In genomic region chr1:184051485-184052193, GRCh38 we compare ENCODE assay signal across 1 cellular context.
TF ChIP-seq lines count a peak whose summit lies in the region.

TSEN15 (plus strand) TSS chr1:184051730; CDS start chr1:184051756, 26 bp downstream.

TF ChIP-seq in HepG2, 621 proteins besides CTCF, POLR2A, EP300 and RAD21 (continued from another document and continues in another):
- TF ChIP-seq IRF1 (CRISPR knock-in tag; IDR thresholded peaks at IDR 0.05; ENCODE audit: low read depth), result 0 out of 2 replicates have a peak, but pooled peaks have one; percentile 60
- peak; percentile 46; the same call in 1 of the 2 replicates for TF ChIP-seq ZC3H13 (CRISPR knock-in tag; IDR thresholded peaks at IDR 0.05)
- TF ChIP-seq ZNF441 (CRISPR knock-in tag; IDR thresholded peaks at IDR 0.05; ENCODE audit: borderline replicate concordance), result 0 out of 2 replicates have a peak, but pooled peaks have one; percentile 52
- peak; percentile 45; the same call in 1 of the 2 replicates for TF ChIP-seq ZNF362 (CRISPR knock-in tag; IDR thresholded peaks at IDR 0.05; ENCODE audit: borderline replicate concordance)
- TF ChIP-seq ZNF781 (CRISPR knock-in tag; IDR thresholded peaks at IDR 0.05; ENCODE audit: borderline replicate concordance, not compliant biosample characterization), result peak; percentile 72
- peak; percentile 80 for TF ChIP-seq ZBTB14 (CRISPR knock-in tag; IDR thresholded peaks at IDR 0.05)
- TF ChIP-seq NFIC (IDR thresholded peaks at IDR 0.05; ENCODE audit: low read length), result no peak; the same call in 1 of the 2 replicates
- no peak for TF ChIP-seq ZNF296 (CRISPR knock-in tag; conservative IDR thresholded peaks at IDR 0.05)
- 0 out of 2 replicates have a peak, but pooled peaks have one; percentile 24 for TF ChIP-seq PPARG (CRISPR knock-in tag; conservative IDR thresholded peaks at IDR 0.05)
- TF ChIP-seq MAF1 (CRISPR knock-in tag; IDR thresholded peaks at IDR 0.05; ENCODE audit: borderline replicate concordance), result no peak
- TF ChIP-seq E2F2 (CRISPR knock-in tag; IDR thresholded peaks at IDR 0.05; ENCODE audit: borderline replicate concordance), result peak; percentile 38; the same call in 1 of the 2 replicates
- TF ChIP-seq ZNF468 (CRISPR knock-in tag; IDR thresholded peaks at IDR 0.05), result peak; percentile 84; the same call in 1 of the 2 replicates
- TF ChIP-seq HOXD1 (CRISPR knock-in tag; IDR thresholded peaks at IDR 0.05), result no peak
- 0 out of 2 replicates have a peak, but pooled peaks have one; percentile 32 for TF ChIP-seq CHD2 (IDR thresholded peaks at IDR 0.05; ENCODE audit: low read depth, low read length)
- peak; percentile 86 for TF ChIP-seq MED1 (CRISPR knock-in tag; IDR thresholded peaks at IDR 0.05)
- peak; percentile 94 for TF ChIP-seq ZNF547 (CRISPR knock-in tag; IDR thresholded peaks at IDR 0.05)
- peak; percentile 91 for TF ChIP-seq POLR2G (IDR thresholded peaks at IDR 0.05; ENCODE audit: low read depth, low read length)
- TF ChIP-seq NFKBIZ (CRISPR knock-in tag; IDR thresholded peaks at IDR 0.05), result peak; percentile 86; the same call in 1 of the 2 replicates
- TF ChIP-seq JUND (CRISPR knock-in tag; IDR thresholded peaks at IDR 0.05), result peak; percentile 76
- TF ChIP-seq HES4 (CRISPR knock-in tag; IDR thresholded peaks at IDR 0.05; ENCODE audit: borderline replicate concordance), result peak; percentile 87; the same call in 1 of the 2 replicates
- peak; percentile 36; the same call in 1 of the 2 replicates for TF ChIP-seq SIX4 (CRISPR knock-in tag; IDR thresholded peaks at IDR 0.05)
- TF ChIP-seq ASH2L (IDR thresholded peaks at IDR 0.05; ENCODE audit: insufficient read length, low read depth, low read length), result peak; percentile 95
- TF ChIP-seq ZNF703 (CRISPR knock-in tag; IDR thresholded peaks at IDR 0.05; ENCODE audit: borderline replicate concordance), result peak; percentile 51; the same call in 1 of the 2 replicates
- TF ChIP-seq HOMEZ (CRISPR knock-in tag; IDR thresholded peaks at IDR 0.05; ENCODE audit: low read depth), result no peak
- peak; percentile 58; the same call in 1 of the 2 replicates for TF ChIP-seq HNRNPL (IDR thresholded peaks at IDR 0.05; ENCODE audit: low read depth, low read length)
- TF ChIP-seq ZNF430 (CRISPR knock-in tag; IDR thresholded peaks at IDR 0.05), result peak; percentile 80
- peak; percentile 92 for TF ChIP-seq ZNF639 (CRISPR knock-in tag; conservative IDR thresholded peaks at IDR 0.05)
- TF ChIP-seq SRY (CRISPR knock-in tag; IDR thresholded peaks at IDR 0.05), result peak; percentile 76
- TF ChIP-seq ZNF878 (CRISPR knock-in tag; IDR thresholded peaks at IDR 0.05), result peak; percentile 85; the same call in 1 of the 2 replicates
- peak; percentile 90 for TF ChIP-seq MYC (CRISPR knock-in tag; IDR thresholded peaks at IDR 0.05; ENCODE audit: borderline replicate concordance)
- 0 out of 2 replicates have a peak, but pooled peaks have one; percentile 63 for TF ChIP-seq ELF1 (CRISPR knock-in tag; IDR thresholded peaks at IDR 0.05)
- TF ChIP-seq XRCC5 (optimal IDR thresholded peaks at IDR 0.05; ENCODE audit: low read length), result peak; percentile 96
- TF ChIP-seq ATF4 (CRISPR knock-in tag; IDR thresholded peaks at IDR 0.05), result peak; percentile 92 to 100
- no peak; the same call in 1 of the 2 replicates for TF ChIP-seq PITX1 (CRISPR knock-in tag; IDR thresholded peaks at IDR 0.05)
- no peak; the same call in 1 of the 2 replicates for TF ChIP-seq SNAPC4 (CRISPR knock-in tag; IDR thresholded peaks at IDR 0.05)
- TF ChIP-seq THAP9 (CRISPR knock-in tag; IDR thresholded peaks at IDR 0.05; ENCODE audit: borderline replicate concordance), result peak; percentile 55; the same call in 1 of the 2 replicates
- TF ChIP-seq REL (CRISPR knock-in tag; conservative IDR thresholded peaks at IDR 0.05), result 0 out of 2 replicates have a peak, but pooled peaks have one; percentile 27
- peak; percentile 96; the same call in 1 of the 2 replicates for TF ChIP-seq CBX5 (CRISPR knock-in tag; IDR thresholded peaks at IDR 0.05; ENCODE audit: borderline replicate concordance)
- TF ChIP-seq FIP1L1 (IDR thresholded peaks at IDR 0.05; ENCODE audit: borderline replicate concordance, insufficient read depth, low read depth, low read length), result 0 out of 2 replicates have a peak, but pooled peaks have one; percentile 65
- TF ChIP-seq ZNF18 (CRISPR knock-in tag; IDR thresholded peaks at IDR 0.05; ENCODE audit: insufficient replicate concordance), result peak; percentile 88
- TF ChIP-seq DMAP1 (CRISPR knock-in tag; IDR thresholded peaks at IDR 0.05), result peak; percentile 89
- TF ChIP-seq MBD4 (IDR thresholded peaks at IDR 0.05; ENCODE audit: borderline replicate concordance, low read length), result no peak
- TF ChIP-seq ZZZ3 (CRISPR knock-in tag; IDR thresholded peaks at IDR 0.05; ENCODE audit: borderline replicate concordance), result peak; percentile 84
- TF ChIP-seq ZSCAN31 (CRISPR knock-in tag; IDR thresholded peaks at IDR 0.05; ENCODE audit: low read depth), result peak; percentile 96
- TF ChIP-seq HCFC1 (IDR thresholded peaks at IDR 0.05; ENCODE audit: low read depth, low read length), result peak; percentile 44; the same call in 1 of the 2 replicates
